In the genomic region with DNA sequence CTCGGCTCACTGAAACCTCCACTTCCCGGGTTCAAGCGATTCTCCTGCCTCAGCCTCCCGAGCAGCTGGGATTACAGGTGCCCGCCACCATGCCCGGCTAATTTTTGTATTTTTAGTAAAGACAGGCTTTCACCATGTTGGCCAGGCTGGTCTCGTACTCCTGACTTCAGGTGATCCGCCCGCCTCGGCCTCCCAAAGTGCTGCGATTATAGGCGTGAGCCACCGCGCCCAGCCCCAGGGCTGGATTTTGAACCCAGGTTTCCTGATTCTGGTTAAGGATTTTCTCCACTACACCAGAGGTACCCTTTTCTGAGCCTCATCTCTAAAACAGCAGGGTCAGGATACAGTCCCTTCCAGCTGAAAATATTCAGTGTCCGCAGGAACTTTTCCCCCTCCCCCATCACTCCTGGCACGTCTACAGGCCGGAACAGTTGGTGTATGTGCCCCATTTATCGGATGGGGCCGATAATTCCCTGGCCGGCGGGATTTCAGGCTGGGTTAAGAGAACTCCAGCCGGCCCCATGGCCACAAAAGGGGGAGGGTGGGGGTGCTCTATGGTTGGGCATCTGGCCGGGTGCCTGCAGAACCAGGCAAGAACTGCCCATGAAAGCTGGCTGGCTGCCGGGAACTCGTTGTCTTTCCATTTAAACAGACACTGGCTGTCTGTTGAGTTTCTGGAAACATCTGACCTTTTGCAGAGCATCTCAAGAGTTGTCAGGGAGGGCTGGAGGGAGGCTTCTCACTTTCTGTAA, we compare ENCODE assay signal across 1 cellular context.
TF ChIP-seq lines count a peak whose summit lies in the region.

No MANE protein-coding gene starts in this region.

TF ChIP-seq in WTC11, 78 proteins besides CTCF, POLR2A, EP300 and RAD21 (continued from another document):
- TF ChIP-seq, protein P1, sequence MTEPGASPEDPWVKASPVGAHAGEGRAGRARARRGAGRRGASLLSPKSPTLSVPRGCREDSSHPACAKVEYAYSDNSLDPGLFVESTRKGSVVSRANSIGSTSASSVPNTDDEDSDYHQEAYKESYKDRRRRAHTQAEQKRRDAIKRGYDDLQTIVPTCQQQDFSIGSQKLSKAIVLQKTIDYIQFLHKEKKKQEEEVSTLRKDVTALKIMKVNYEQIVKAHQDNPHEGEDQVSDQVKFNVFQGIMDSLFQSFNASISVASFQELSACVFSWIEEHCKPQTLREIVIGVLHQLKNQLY (CRISPR knock-in tag; IDR thresholded peaks at IDR 0.05): no peak
- TF ChIP-seq, protein P2, sequence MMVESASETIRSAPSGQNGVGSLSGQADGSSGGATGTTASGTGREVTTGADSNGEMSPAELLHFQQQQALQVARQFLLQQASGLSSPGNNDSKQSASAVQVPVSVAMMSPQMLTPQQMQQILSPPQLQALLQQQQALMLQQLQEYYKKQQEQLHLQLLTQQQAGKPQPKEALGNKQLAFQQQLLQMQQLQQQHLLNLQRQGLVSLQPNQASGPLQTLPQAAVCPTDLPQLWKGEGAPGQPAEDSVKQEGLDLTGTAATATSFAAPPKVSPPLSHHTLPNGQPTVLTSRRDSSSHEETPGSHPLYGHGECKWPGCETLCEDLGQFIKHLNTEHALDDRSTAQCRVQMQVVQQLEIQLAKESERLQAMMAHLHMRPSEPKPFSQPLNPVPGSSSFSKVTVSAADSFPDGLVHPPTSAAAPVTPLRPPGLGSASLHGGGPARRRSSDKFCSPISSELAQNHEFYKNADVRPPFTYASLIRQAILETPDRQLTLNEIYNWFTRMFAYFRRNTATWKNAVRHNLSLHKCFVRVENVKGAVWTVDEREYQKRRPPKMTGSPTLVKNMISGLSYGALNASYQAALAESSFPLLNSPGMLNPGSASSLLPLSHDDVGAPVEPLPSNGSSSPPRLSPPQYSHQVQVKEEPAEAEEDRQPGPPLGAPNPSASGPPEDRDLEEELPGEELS (CRISPR knock-in tag; IDR thresholded peaks at IDR 0.05): no peak
- TF ChIP-seq ETV6 (CRISPR knock-in tag; IDR thresholded peaks at IDR 0.05) (no peak), TEAD4 (CRISPR knock-in tag; IDR thresholded peaks at IDR 0.05) (no peak), EMX1 (CRISPR knock-in tag; IDR thresholded peaks at IDR 0.05) (no peak)
- TF ChIP-seq, protein P3, sequence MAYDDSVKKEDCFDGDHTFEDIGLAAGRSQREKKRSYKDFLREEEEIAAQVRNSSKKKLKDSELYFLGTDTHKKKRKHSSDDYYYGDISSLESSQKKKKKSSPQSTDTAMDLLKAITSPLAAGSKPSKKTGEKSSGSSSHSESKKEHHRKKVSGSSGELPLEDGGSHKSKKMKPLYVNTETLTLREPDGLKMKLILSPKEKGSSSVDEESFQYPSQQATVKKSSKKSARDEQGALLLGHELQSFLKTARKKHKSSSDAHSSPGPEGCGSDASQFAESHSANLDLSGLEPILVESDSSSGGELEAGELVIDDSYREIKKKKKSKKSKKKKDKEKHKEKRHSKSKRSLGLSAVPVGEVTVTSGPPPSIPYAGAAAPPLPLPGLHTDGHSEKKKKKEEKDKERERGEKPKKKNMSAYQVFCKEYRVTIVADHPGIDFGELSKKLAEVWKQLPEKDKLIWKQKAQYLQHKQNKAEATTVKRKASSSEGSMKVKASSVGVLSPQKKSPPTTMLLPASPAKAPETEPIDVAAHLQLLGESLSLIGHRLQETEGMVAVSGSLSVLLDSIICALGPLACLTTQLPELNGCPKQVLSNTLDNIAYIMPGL (CRISPR knock-in tag; IDR thresholded peaks at IDR 0.05): no peak
